In genomic region chr20:53888510-53888909, GRCh38 we compare ENCODE assay signal across 18 cellular contexts.
DNase-seq lines count a peak whose midpoint lies in the region; ATAC-seq and TF ChIP-seq lines count a peak whose summit lies in the region.
"Had no signal": no experiment of that assay in that cellular context is flagged by ENCODE, and none has a peak within 500 bp of the region (broad histone marks: within the 10 kb centered on the region; RNA-seq: fewer than 3 reads in every experiment).

No MANE protein-coding gene starts in this region.

- WGBS in mesenchymal stem cell = 61% methylated on average over 4 of the region's 4 CpGs

- no peak overlapping the region for H4K8ac ChIP-seq in mesenchymal stem cell (ENCODE audit: low read length)

- no peak overlapping the region for H3K9ac ChIP-seq in mesenchymal stem cell (ENCODE audit: low read length)
- H3K9ac ChIP-seq: SK-N-SH had no signal

- H3K9me3 ChIP-seq in HEK293 (ENCODE audit: control insufficient read depth, insufficient read depth, low read depth, low read length) (no peaks in the 10 kb centered on the region), mesenchymal stem cell (ENCODE audit: control insufficient read depth, low read length) (peaks cover 8% of the 10 kb centered on the region)
- H3K9me3 ChIP-seq: SK-N-SH had no signal

- H2BK12ac ChIP-seq in mesenchymal stem cell (ENCODE audit: low read length in 2 of 2) = peak overlapping the region; percentile 82 to 86

- no peak for ATAC-seq in activated CD8-positive, alpha-beta memory T cell treated with anti-CD3 and anti-CD28 coated beads, Interleukin-2, amount 10 ng/mL, durations not matched to agents 7 days and 5 days
- no peak for ATAC-seq in activated CD8-positive, alpha-beta T cell treated with anti-CD3 and anti-CD28 coated beads for 36 hours
- ATAC-seq in HG03108 (IDR thresholded peaks at IDR 0.05; ENCODE audit: unreplicated experiment) (no peak), GM19324 (IDR thresholded peaks at IDR 0.05; ENCODE audit: low FRiP score, unreplicated experiment) (no peak)

- H3K27me3 Mint-ChIP-seq in activated CD8-positive, alpha-beta memory T cell treated with anti-CD3 and anti-CD28 coated beads, Interleukin-2, amount 10 ng/mL, durations not matched to agents 7 days and 5 days = no peaks in the 10 kb centered on the region
- no peaks in the 10 kb centered on the region for H3K27me3 Mint-ChIP-seq in activated CD8-positive, alpha-beta T cell treated with anti-CD3 and anti-CD28 coated beads for 36 hours

- H2BK5ac ChIP-seq in mesenchymal stem cell (ENCODE audit: low read depth, low read length, poor library complexity, severe bottlenecking) = no peak overlapping the region

- DNase-seq in activated CD8-positive, alpha-beta memory T cell treated with anti-CD3 and anti-CD28 coated beads, Interleukin-2, amount 50 U/mL, for 48 hours = peak; percentile 50
- no peak for DNase-seq in activated CD8-positive, alpha-beta memory T cell treated with anti-CD3 and anti-CD28 coated beads, Interleukin-2, amount 10 ng/mL, durations not matched to agents 7 days and 5 days
- peak; percentile 34 for DNase-seq in activated CD8-positive, alpha-beta T cell treated with anti-CD3 and anti-CD28 coated beads for 36 hours
- DNase-seq in mesenchymal stem cell (no peak), NCI-H146 treated with DMSO at 0.1 percent for 48 hours (lab: John Stamatoyannopoulos, UW; ENCODE audit: unreplicated experiment) (no peak)
- DNase-seq: C1 segment of cervical spinal cord, H7, NCI-H1092 treated with DMSO at 0.1 percent for 48 hours, NCI-H146, NCI-H2081, NCI-H2171 treated with DMSO at 0.1 percent for 48 hours, NCI-H446, NCI-H526 treated with DMSO at 0.1 percent for 48 hours, Right ventricle myocardium superior, SK-N-SH had no signal

- no peak overlapping the region for H3K4me3 ChIP-seq in HEK293 (ENCODE audit: low read depth, low read length)
- H3K4me3 ChIP-seq in mesenchymal stem cell (ENCODE audit: insufficient read depth in 1 of 2, low read depth in 1 of 2, low read length in 2 of 2) = no peak overlapping the region

- H3K27ac Mint-ChIP-seq in activated CD8-positive, alpha-beta memory T cell treated with anti-CD3 and anti-CD28 coated beads, Interleukin-2, amount 10 ng/mL, durations not matched to agents 7 days and 5 days = no peak overlapping the region
- peak overlapping the region; percentile 80 for H3K27ac Mint-ChIP-seq in activated CD8-positive, alpha-beta T cell treated with anti-CD3 and anti-CD28 coated beads for 36 hours

- H2BK120ac ChIP-seq in mesenchymal stem cell (ENCODE audit: low read depth, low read length) = no peak overlapping the region

- peaks cover 52% of the 10 kb centered on the region for H3K4me1 Mint-ChIP-seq in activated CD8-positive, alpha-beta memory T cell treated with anti-CD3 and anti-CD28 coated beads, Interleukin-2, amount 10 ng/mL, durations not matched to agents 7 days and 5 days
- H3K4me1 Mint-ChIP-seq in activated CD8-positive, alpha-beta T cell treated with anti-CD3 and anti-CD28 coated beads for 36 hours (ENCODE audit: low read depth) = peaks cover 72% of the 10 kb centered on the region

- H3K27ac ChIP-seq in HEK293 (ENCODE audit: extremely low read depth, low read depth, low read length) = no peak overlapping the region
- H3K27ac ChIP-seq in mesenchymal stem cell (ENCODE audit: low read length, poor library complexity, severe bottlenecking) = no peak overlapping the region

- TF ChIP-seq CTCF in HEK293 (tag by site-specific recombination; IDR thresholded peaks at IDR 0.05) = no peak
- TF ChIP-seq CTCF in activated CD8-positive, alpha-beta T cell treated with anti-CD3 and anti-CD28 coated beads for 36 hours (IDR thresholded peaks at IDR 0.05) = no peak

- H3K18ac ChIP-seq in mesenchymal stem cell (ENCODE audit: low read depth in 1 of 2, low read length in 2 of 2) = no peak overlapping the region

- H2AK5ac ChIP-seq in mesenchymal stem cell (ENCODE audit: low read length, severe bottlenecking) = no peak overlapping the region

- H3K4me1 ChIP-seq in HEK293 (ENCODE audit: control insufficient read depth, insufficient read depth, low read length) (peaks cover 7% of the 10 kb centered on the region), mesenchymal stem cell (ENCODE audit: control insufficient read depth, insufficient read depth, low read depth, low read length) (peaks cover 2% of the 10 kb centered on the region)

- intact Hi-C loops in activated CD8-positive, alpha-beta T cell treated with anti-CD3 and anti-CD28 coated beads for 36 hours (cut with micrococcal nuclease) = no loop called here

- POLR2A ChIA-PET in HEK293 (lab: Yijun Ruan, JAX) = no interaction called here
- POLR2A ChIA-PET in activated CD8-positive, alpha-beta T cell treated with anti-CD3 and anti-CD28 coated beads for 36 hours (lab: Charles Lee) = interaction anchor here (0.5 kb wide), 1 partner anchor 15 kb away, joined by 4 read pairs; no protein-coding TSS in a partner anchor

- H4K91ac ChIP-seq in mesenchymal stem cell (ENCODE audit: low read length) = no peak overlapping the region

- H3K14ac ChIP-seq in mesenchymal stem cell (ENCODE audit: low read length in 2 of 2) = no peak overlapping the region

- H3K4me3 Mint-ChIP-seq in activated CD8-positive, alpha-beta memory T cell treated with anti-CD3 and anti-CD28 coated beads, Interleukin-2, amount 10 ng/mL, durations not matched to agents 7 days and 5 days = no peak overlapping the region
- no peak overlapping the region for H3K4me3 Mint-ChIP-seq in activated CD8-positive, alpha-beta T cell treated with anti-CD3 and anti-CD28 coated beads for 36 hours

- no peaks in the 10 kb centered on the region for H3K79me1 ChIP-seq in mesenchymal stem cell (replicated peaks; ENCODE audit: low read length, poor library complexity, severe bottlenecking)

- H3K36me3 Mint-ChIP-seq in activated CD8-positive, alpha-beta memory T cell treated with anti-CD3 and anti-CD28 coated beads, Interleukin-2, amount 10 ng/mL, durations not matched to agents 7 days and 5 days = peaks cover 2% of the 10 kb centered on the region
- H3K36me3 Mint-ChIP-seq in activated CD8-positive, alpha-beta T cell treated with anti-CD3 and anti-CD28 coated beads for 36 hours (ENCODE audit: low read depth) = peaks cover 3% of the 10 kb centered on the region

- CTCF ChIA-PET in activated CD8-positive, alpha-beta memory T cell treated with anti-CD3 and anti-CD28 coated beads, Interleukin-2, amount 10 ng/mL, durations not matched to agents 7 days and 5 days (lab: Charles Lee) = interaction anchor here (0.6 kb wide), 1 partner anchor 9 kb away, joined by 3 read pairs; no protein-coding TSS in a partner anchor
- CTCF ChIA-PET in HEK293 (lab: Yijun Ruan, JAX) = no interaction called here
- CTCF ChIA-PET in activated CD8-positive, alpha-beta T cell treated with anti-CD3 and anti-CD28 coated beads for 36 hours (lab: Charles Lee) = no interaction called here

- H2AFZ ChIP-seq in mesenchymal stem cell (ENCODE audit: low read depth, low read length) = no peak overlapping the region

- no peak overlapping the region for H3K4me2 ChIP-seq in mesenchymal stem cell (ENCODE audit: low read length, poor library complexity, severe bottlenecking)
- H3K4me2 ChIP-seq: SK-N-SH had no signal

- no peak overlapping the region for H3K23ac ChIP-seq in mesenchymal stem cell (ENCODE audit: low read length in 2 of 2)

- no peaks in the 10 kb centered on the region for H3K9me3 Mint-ChIP-seq in activated CD8-positive, alpha-beta memory T cell treated with anti-CD3 and anti-CD28 coated beads, Interleukin-2, amount 10 ng/mL, durations not matched to agents 7 days and 5 days (ENCODE audit: low read depth)
- H3K9me3 Mint-ChIP-seq in activated CD8-positive, alpha-beta T cell treated with anti-CD3 and anti-CD28 coated beads for 36 hours = peaks cover 3% of the 10 kb centered on the region

- no peak overlapping the region for H2BK15ac ChIP-seq in mesenchymal stem cell (ENCODE audit: low read depth, poor library complexity, severe bottlenecking)

- no peak overlapping the region for H3K4ac ChIP-seq in mesenchymal stem cell (ENCODE audit: low read depth in 1 of 2, low read length in 2 of 2)

- H3K36me3 ChIP-seq in HEK293 (ENCODE audit: control insufficient read depth in 2 of 2, insufficient read depth in 1 of 2, low read length in 2 of 2) (no peaks in the 10 kb centered on the region), mesenchymal stem cell (ENCODE audit: control insufficient read depth in 1 of 2, insufficient read depth in 2 of 2, low read depth in 1 of 2, low read length in 2 of 2) (peaks cover 0 to 2% of the 10 kb centered on the region in 2 experiments)

- no peaks in the 10 kb centered on the region for H3K27me3 ChIP-seq in mesenchymal stem cell (ENCODE audit: control insufficient read depth in 1 of 2, insufficient read depth in 1 of 2, low read length in 2 of 2)

TF ChIP-seq in HEK293, 187 proteins besides CTCF, POLR2A, EP300 and RAD21:
- peak; percentile 45 for TF ChIP-seq ZIC2 (tag by site-specific recombination; IDR thresholded peaks at IDR 0.05)
- TF ChIP-seq ZBTB17 (tag by site-specific recombination; IDR thresholded peaks at IDR 0.05) = no peak
- no peak for TF ChIP-seq SCRT2 (tag by site-specific recombination; IDR thresholded peaks at IDR 0.05)

Comparison
In these comparisons a context has a peak if more than half of its experiments do, and no peak if none do; other contexts are left out.
1. DNase-seq: peak in activated CD8-positive, alpha-beta memory T cell treated with anti-CD3 and anti-CD28 coated beads, Interleukin-2, amount 50 U/mL, for 48 hours (single experiment) and activated CD8-positive, alpha-beta T cell treated with anti-CD3 and anti-CD28 coated beads for 36 hours (single experiment); none in activated CD8-positive, alpha-beta memory T cell treated with anti-CD3 and anti-CD28 coated beads, Interleukin-2, amount 10 ng/mL, durations not matched to agents 7 days and 5 days (single experiment), mesenchymal stem cell (single experiment) and NCI-H146 treated with DMSO at 0.1 percent for 48 hours (single experiment).